In genomic region chr1:46037597-46037936, GRCh38 we compare ENCODE assay signal across 14 cellular contexts.
DNase-seq lines count a peak whose midpoint lies in the region; ATAC-seq, FAIRE-seq and TF ChIP-seq lines count a peak whose summit lies in the region.
"Had no signal": no experiment of that assay in that cellular context is flagged by ENCODE, and none has a peak within 500 bp of the region (broad histone marks: within the 10 kb centered on the region; RNA-seq: fewer than 3 reads in every experiment).

No MANE protein-coding gene starts in this region.

- H3K9me3 ChIP-seq in Panc1 (ENCODE audit: control insufficient read depth, insufficient read depth, low read depth, low read length) (no peaks in the 10 kb centered on the region), neural cell (ENCODE audit: low read length) (no peaks in the 10 kb centered on the region), testis (no peaks in the 10 kb centered on the region)
- H3K9me3 ChIP-seq: BLaER1 treated with 17β-estradiol and CSF1 and Interleukin-3, amounts not matched to agents 10 nM and 100 nM; SJSA1 had no signal

- no peak for TF ChIP-seq EP300 in neural cell (conservative IDR thresholded peaks at IDR 0.05; ENCODE audit: poor library complexity, severe bottlenecking)

- no peak for TF ChIP-seq CTCF in 22Rv1 (IDR thresholded peaks at IDR 0.05)
- no peak for TF ChIP-seq CTCF in Panc1 (IDR thresholded peaks at IDR 0.05)
- TF ChIP-seq CTCF in neural cell (IDR thresholded peaks at IDR 0.05; ENCODE audit: poor library complexity, severe bottlenecking): no peak
- TF ChIP-seq CTCF in testis (IDR thresholded peaks at IDR 0.05): no peak

- H3K27me3 ChIP-seq in Panc1 (ENCODE audit: control insufficient read depth, insufficient read depth, low read length) (no peaks in the 10 kb centered on the region), neural cell (ENCODE audit: insufficient read depth, low read depth, low read length) (no peaks in the 10 kb centered on the region), testis (no peaks in the 10 kb centered on the region)
- H3K27me3 ChIP-seq: BLaER1 treated with 17β-estradiol and CSF1 and Interleukin-3, amounts not matched to agents 10 nM and 100 nM; SJSA1 had no signal

- intact Hi-C loops in Panc1 (cut with micrococcal nuclease; ENCODE audit: unreplicated experiment) (loop anchor here (1.0 to 2.0 kb wide), 2 partner anchors 142 to 185 kb away; no protein-coding TSS in a partner anchor), testis (cut with DNase I; ENCODE audit: low total_unique reads) (loop anchor here (2.0 kb wide), 1 partner anchor 143 kb away; no protein-coding TSS in a partner anchor)

- H3K36me3 ChIP-seq in Panc1 (ENCODE audit: control insufficient read depth, insufficient read depth, low read length): no peaks in the 10 kb centered on the region
- peaks cover 10% of the 10 kb centered on the region for H3K36me3 ChIP-seq in neural cell (ENCODE audit: insufficient read depth, low read length)
- H3K36me3 ChIP-seq in testis (ENCODE audit: low read depth, missing control alignments): no peaks in the 10 kb centered on the region

- H3K4me1 ChIP-seq in Panc1 (ENCODE audit: control insufficient read depth, insufficient read depth, low read length) (peaks cover 7% of the 10 kb centered on the region; the same call in 1 of the 2 replicates), testis (peaks cover 8% of the 10 kb centered on the region)
- H3K4me1 ChIP-seq: SJSA1 had no signal

- no TSS peak for BruUV-seq in Panc1 (replicated peaks; lab: Mats Ljungman, UMichigan)

- TF ChIP-seq POLR2A in GM12891 (IDR thresholded peaks at IDR 0.05; ENCODE audit: low read depth, low read length) (peak; percentile 66), testis (IDR thresholded peaks at IDR 0.05) (no peak)

- no peaks in the 10 kb centered on the region for H3K9me2 ChIP-seq in neural cell (ENCODE audit: insufficient read depth, low read length)

- POLR2A ChIA-PET in Panc1 (lab: Charles Lee): no interaction called here

- peaks cover under 1% of the 10 kb centered on the region for H3K79me2 ChIP-seq in neural cell (replicated peaks; ENCODE audit: insufficient read depth, low read length)

- ATAC-seq in Panc1: no peak
- ATAC-seq in HG03280 (IDR thresholded peaks at IDR 0.05; ENCODE audit: unreplicated experiment): no peak

- peaks cover 5% of the 10 kb centered on the region for H4K20me1 ChIP-seq in neural cell (ENCODE audit: insufficient read depth)

- H3K9ac ChIP-seq in neural cell (ENCODE audit: low read length): no peak overlapping the region
- H3K9ac ChIP-seq: GM23248, KMS-11 had no signal

- H2AFZ ChIP-seq in neural cell (ENCODE audit: low read depth, low read length): no peak overlapping the region
- H2AFZ ChIP-seq: GM23248, PC-9 had no signal

- CTCF ChIA-PET in Panc1 (lab: Charles Lee): interaction anchor here (0.6 kb wide), 1 partner anchor 140 kb away, joined by 3 read pairs; no protein-coding TSS in a partner anchor

- in situ Hi-C loops in Panc1 (cut with HindIII; ENCODE audit: low pct_unique_long_range_greater_than_20kb, low sequenced_read_pairs): no loop called here

- no peak for DNase-seq in GM12891 (ENCODE audit: insufficient read length, low spot score)
- DNase-seq in Panc1 (ENCODE audit: low read depth, low spot score): no peak
- DNase-seq in DMS53 (lab: John Stamatoyannopoulos, UW): no peak
- no peak for DNase-seq in testis
- DNase-seq in NCI-H1436 treated with DMSO at 0.1 percent for 48 hours (lab: John Stamatoyannopoulos, UW): no peak
- DNase-seq: NCI-H187 treated with DMSO at 0.1 percent for 48 hours had no signal

- WGBS in testis, 2 donors: 75 to 90% methylated on average over 4 of the region's 4 CpGs

- H3K27ac ChIP-seq in 22Rv1 (peak overlapping the region; percentile 80), Panc1 (ENCODE audit: low read length) (peak overlapping the region; percentile 31; the same call in 1 of the 2 replicates), neural cell (ENCODE audit: low read length) (no peak overlapping the region), testis (no peak overlapping the region)
- H3K27ac ChIP-seq: BLaER1 treated with 17β-estradiol and CSF1 and Interleukin-3, amounts not matched to agents 10 nM and 100 nM; GM23248; KMS-11; SJSA1 had no signal

- H3K4me3 ChIP-seq in Panc1 (ENCODE audit: low read depth in 2 of 2, low read length in 2 of 2) (no peak overlapping the region), neural cell (ENCODE audit: low read length) (no peak overlapping the region), testis (no peak overlapping the region)
- H3K4me3 ChIP-seq: BLaER1 treated with 17β-estradiol and CSF1 and Interleukin-3, amounts not matched to agents 10 nM and 100 nM; GM23248; PC-9; SJSA1 had no signal

- no peaks in the 10 kb centered on the region for H3F3A ChIP-seq in neural cell (ENCODE audit: insufficient read depth, low read length, poor library complexity, severe bottlenecking)

- TF ChIP-seq RAD21 in neural cell (conservative IDR thresholded peaks at IDR 0.05): no peak

- H3K4me2 ChIP-seq in neural cell (ENCODE audit: low read length): no peak overlapping the region
- H3K4me2 ChIP-seq: KMS-11, PC-9 had no signal

- FAIRE-seq in GM12891 (lab: Jason Lieb, UNC): no peak

TF ChIP-seq in GM12891, 5 proteins besides CTCF, POLR2A, EP300 and RAD21:
- TF ChIP-seq POLR2AphosphoS5 (IDR thresholded peaks at IDR 0.05; ENCODE audit: low read depth, low read length) (peak; percentile 54; the same call in 1 of the 2 replicates), SPI1 (IDR thresholded peaks at IDR 0.05; ENCODE audit: low read depth, low read length) (no peak), POU2F2 (IDR thresholded peaks at IDR 0.05; ENCODE audit: low read depth, low read length) (0 out of 2 replicates have a peak, but pooled peaks have one; percentile 8)

TF ChIP-seq in neural cell, 6 proteins besides CTCF, POLR2A, EP300 and RAD21:
- TF ChIP-seq MXI1 (conservative IDR thresholded peaks at IDR 0.05; ENCODE audit: poor library complexity, severe bottlenecking): no peak
- no peak for TF ChIP-seq SMC3 (conservative IDR thresholded peaks at IDR 0.05; ENCODE audit: poor library complexity)
- TF ChIP-seq POLR2AphosphoS5 (IDR thresholded peaks at IDR 0.05): peak; percentile 5
- no peak for TF ChIP-seq TAF1 (IDR thresholded peaks at IDR 0.05; ENCODE audit: low read depth)
- no peak for TF ChIP-seq EZH2 (IDR thresholded peaks at IDR 0.05; ENCODE audit: borderline replicate concordance, insufficient read depth, low read length, poor library complexity, severe bottlenecking)

Comparison
In these comparisons a context has a peak if more than half of its experiments do, and no peak if none do; other contexts are left out.
1. H3K27ac ChIP-seq: peak in 22Rv1 (single experiment) and Panc1 (single experiment); none in neural cell (single experiment) and testis (0 of 2).